In the genomic region with DNA sequence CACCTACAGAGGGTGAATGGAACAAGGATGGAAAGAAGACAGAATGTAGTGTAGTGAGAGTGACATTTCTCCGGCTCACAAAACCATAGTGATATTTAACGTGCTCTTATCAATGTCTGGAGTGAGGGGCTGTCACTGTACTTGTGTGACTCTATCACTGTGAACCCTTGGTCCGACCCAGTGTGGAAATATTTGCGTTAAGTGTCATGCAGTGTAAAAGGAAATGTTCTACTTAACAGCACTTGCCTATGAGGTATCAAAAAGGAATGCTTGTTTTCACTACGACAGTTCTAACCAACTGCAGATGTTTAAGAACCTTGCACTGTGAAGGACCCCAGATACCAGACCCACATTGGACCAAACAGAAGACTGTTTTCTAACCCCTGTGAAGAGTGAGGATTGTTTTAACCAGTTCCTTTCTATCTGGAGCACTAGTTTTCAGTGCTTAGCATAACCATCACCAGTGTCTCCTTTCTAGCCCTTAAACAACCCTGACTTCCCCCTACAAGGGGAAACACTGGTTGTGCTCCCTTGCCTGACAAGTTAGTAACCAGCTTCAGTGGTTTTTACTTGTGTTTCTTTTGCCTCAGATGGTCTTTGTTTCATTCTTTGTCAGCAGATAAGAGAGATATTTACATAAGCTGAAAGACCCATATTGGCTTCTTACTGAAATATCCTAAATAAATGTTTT, we compare ENCODE assay signal across 10 cellular contexts.
DNase-seq lines count a peak whose midpoint lies in the region; ATAC-seq lines count a peak whose summit lies in the region.
"Had no signal": no experiment of that assay in that cellular context is flagged by ENCODE, and none has a peak within 500 bp of the region (broad histone marks: within the 10 kb centered on the region; RNA-seq: fewer than 3 reads in every experiment).

No MANE protein-coding gene starts in this region.

- no peak overlapping the region for H3K4me3 ChIP-seq in right cardiac atrium (ENCODE audit: low read length)

- no peaks in the 10 kb centered on the region for H3K27me3 ChIP-seq in right cardiac atrium (ENCODE audit: control insufficient read depth, insufficient read depth)

- no peaks in the 10 kb centered on the region for H3K4me1 ChIP-seq in right cardiac atrium (ENCODE audit: control insufficient read depth, insufficient read depth, low read length)

- DNase-seq in EL, result peak; percentile 96
- peak; percentile 66 for DNase-seq in brain pericyte (ENCODE audit: low read depth, low spot score)
- DNase-seq in myocyte (ENCODE audit: low read depth), result peak; percentile 64
- DNase-seq in GDM1 (lab: John Stamatoyannopoulos, UW), result no peak
- no peak for DNase-seq in right cardiac atrium
- DNase-seq in activated CD4-positive, alpha-beta T cell treated with anti-CD3 and anti-CD28 coated beads for 4 hours, result no peak
- DNase-seq: left cardiac atrium had no signal

- intact Hi-C loops in right cardiac atrium (cut with DNase I), result no loop called here

- 20% methylated on average over 5 of the region's 5 CpGs for WGBS in right cardiac atrium

- no peak overlapping the region for H3K27ac ChIP-seq in right cardiac atrium (ENCODE audit: low read length)

- peak; percentile 61 for ATAC-seq in HG03064 (IDR thresholded peaks at IDR 0.05; ENCODE audit: low read depth, unreplicated experiment)
- ATAC-seq in right cardiac atrium, result no peak
- ATAC-seq in HG02938 (IDR thresholded peaks at IDR 0.05; ENCODE audit: unreplicated experiment), result no peak
- ATAC-seq: Right ventricle myocardium inferior had no signal

- no peaks in the 10 kb centered on the region for H3K9me3 ChIP-seq in right cardiac atrium (ENCODE audit: control insufficient read depth, low read length)

Comparison
In these comparisons a context has a peak if more than half of its experiments do, and no peak if none do; other contexts are left out.
1. DNase-seq: peak in EL (single experiment), brain pericyte (single experiment) and myocyte (single experiment); none in GDM1 (single experiment), right cardiac atrium (0 of 3) and activated CD4-positive, alpha-beta T cell treated with anti-CD3 and anti-CD28 coated beads for 4 hours (0 of 2).